Comparison of ENCODE assay signal across 3 cellular contexts in the genomic region with DNA sequence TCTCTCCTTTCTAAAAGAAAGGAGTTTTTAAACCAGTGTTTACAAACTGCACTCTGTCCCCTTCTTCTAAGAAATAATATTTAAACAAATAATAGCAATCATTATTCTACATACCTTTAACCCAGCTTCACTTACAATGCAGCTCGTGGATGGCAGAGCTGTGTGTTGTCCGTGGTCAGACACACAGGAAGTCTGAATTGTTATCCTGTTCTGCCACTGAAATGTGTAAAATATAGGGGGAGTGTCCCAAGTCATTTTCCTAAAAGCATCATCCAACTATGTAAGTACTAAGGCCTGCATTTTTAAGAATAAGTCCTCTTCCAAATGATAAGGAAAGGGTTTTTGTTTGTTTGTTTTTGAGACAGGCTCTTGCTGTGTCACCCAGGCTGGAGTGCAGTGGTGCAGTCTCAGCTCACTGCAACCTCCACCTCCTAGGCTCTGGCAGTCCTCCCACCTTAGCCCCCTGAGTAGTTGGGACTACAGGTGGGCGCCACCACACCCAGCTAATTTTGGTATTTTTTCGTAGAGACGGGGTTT.
TF ChIP-seq lines count a peak whose summit lies in the region.

No MANE protein-coding gene starts in this region.

TF ChIP-seq in SK-N-SH, 30 proteins besides CTCF, POLR2A, EP300 and RAD21:
- TF ChIP-seq GABPA (IDR thresholded peaks at IDR 0.05; ENCODE audit: low read depth) (no peak), NFIC (IDR thresholded peaks at IDR 0.05; ENCODE audit: borderline replicate concordance) (no peak), FOXM1 (IDR thresholded peaks at IDR 0.05; ENCODE audit: low read depth) (no peak), JUND (IDR thresholded peaks at IDR 0.05) (no peak)
- TF ChIP-seq, protein P1, sequence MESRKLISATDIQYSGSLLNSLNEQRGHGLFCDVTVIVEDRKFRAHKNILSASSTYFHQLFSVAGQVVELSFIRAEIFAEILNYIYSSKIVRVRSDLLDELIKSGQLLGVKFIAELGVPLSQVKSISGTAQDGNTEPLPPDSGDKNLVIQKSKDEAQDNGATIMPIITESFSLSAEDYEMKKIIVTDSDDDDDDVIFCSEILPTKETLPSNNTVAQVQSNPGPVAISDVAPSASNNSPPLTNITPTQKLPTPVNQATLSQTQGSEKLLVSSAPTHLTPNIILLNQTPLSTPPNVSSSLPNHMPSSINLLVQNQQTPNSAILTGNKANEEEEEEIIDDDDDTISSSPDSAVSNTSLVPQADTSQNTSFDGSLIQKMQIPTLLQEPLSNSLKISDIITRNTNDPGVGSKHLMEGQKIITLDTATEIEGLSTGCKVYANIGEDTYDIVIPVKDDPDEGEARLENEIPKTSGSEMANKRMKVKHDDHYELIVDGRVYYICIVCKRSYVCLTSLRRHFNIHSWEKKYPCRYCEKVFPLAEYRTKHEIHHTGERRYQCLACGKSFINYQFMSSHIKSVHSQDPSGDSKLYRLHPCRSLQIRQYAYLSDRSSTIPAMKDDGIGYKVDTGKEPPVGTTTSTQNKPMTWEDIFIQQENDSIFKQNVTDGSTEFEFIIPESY (IDR thresholded peaks at IDR 0.05; ENCODE audit: borderline replicate concordance, low read depth): no peak
- TF ChIP-seq, protein P2, sequence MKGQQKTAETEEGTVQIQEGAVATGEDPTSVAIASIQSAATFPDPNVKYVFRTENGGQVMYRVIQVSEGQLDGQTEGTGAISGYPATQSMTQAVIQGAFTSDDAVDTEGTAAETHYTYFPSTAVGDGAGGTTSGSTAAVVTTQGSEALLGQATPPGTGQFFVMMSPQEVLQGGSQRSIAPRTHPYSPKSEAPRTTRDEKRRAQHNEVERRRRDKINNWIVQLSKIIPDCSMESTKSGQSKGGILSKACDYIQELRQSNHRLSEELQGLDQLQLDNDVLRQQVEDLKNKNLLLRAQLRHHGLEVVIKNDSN (IDR thresholded peaks at IDR 0.05; ENCODE audit: borderline replicate concordance, low read depth): no peak

TF ChIP-seq in SK-N-SH treated with all-trans-retinoic acid at 6 μM for 48 hours, 23 proteins besides CTCF, POLR2A, EP300 and RAD21:
- no peak for TF ChIP-seq GLIS3 (CRISPR knock-in tag; IDR thresholded peaks at IDR 0.05)
- no peak for TF ChIP-seq ZNF8 (CRISPR knock-in tag; IDR thresholded peaks at IDR 0.05)
- TF ChIP-seq ISL1 (CRISPR knock-in tag; IDR thresholded peaks at IDR 0.05): no peak
- TF ChIP-seq TCF4 (CRISPR knock-in tag; IDR thresholded peaks at IDR 0.05; ENCODE audit: borderline replicate concordance): no peak
- no peak for TF ChIP-seq OSR1 (CRISPR knock-in tag; IDR thresholded peaks at IDR 0.05)
- TF ChIP-seq TOX (CRISPR knock-in tag; IDR thresholded peaks at IDR 0.05; ENCODE audit: borderline replicate concordance): no peak
- TF ChIP-seq, protein P3, sequence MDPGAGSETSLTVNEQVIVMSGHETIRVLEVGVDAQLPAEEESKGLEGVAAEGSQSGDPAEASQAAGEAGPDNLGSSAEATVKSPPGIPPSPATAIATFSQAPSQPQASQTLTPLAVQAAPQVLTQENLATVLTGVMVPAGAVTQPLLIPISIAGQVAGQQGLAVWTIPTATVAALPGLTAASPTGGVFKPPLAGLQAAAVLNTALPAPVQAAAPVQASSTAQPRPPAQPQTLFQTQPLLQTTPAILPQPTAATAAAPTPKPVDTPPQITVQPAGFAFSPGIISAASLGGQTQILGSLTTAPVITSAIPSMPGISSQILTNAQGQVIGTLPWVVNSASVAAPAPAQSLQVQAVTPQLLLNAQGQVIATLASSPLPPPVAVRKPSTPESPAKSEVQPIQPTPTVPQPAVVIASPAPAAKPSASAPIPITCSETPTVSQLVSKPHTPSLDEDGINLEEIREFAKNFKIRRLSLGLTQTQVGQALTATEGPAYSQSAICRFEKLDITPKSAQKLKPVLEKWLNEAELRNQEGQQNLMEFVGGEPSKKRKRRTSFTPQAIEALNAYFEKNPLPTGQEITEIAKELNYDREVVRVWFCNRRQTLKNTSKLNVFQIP (CRISPR knock-in tag; IDR thresholded peaks at IDR 0.05; ENCODE audit: borderline replicate concordance, low read depth): no peak
- no peak for TF ChIP-seq ZNF565 (CRISPR knock-in tag; conservative IDR thresholded peaks at IDR 0.05; ENCODE audit: low read depth)
- no peak for TF ChIP-seq RARB (CRISPR knock-in tag; IDR thresholded peaks at IDR 0.05)
- TF ChIP-seq, protein P4, sequence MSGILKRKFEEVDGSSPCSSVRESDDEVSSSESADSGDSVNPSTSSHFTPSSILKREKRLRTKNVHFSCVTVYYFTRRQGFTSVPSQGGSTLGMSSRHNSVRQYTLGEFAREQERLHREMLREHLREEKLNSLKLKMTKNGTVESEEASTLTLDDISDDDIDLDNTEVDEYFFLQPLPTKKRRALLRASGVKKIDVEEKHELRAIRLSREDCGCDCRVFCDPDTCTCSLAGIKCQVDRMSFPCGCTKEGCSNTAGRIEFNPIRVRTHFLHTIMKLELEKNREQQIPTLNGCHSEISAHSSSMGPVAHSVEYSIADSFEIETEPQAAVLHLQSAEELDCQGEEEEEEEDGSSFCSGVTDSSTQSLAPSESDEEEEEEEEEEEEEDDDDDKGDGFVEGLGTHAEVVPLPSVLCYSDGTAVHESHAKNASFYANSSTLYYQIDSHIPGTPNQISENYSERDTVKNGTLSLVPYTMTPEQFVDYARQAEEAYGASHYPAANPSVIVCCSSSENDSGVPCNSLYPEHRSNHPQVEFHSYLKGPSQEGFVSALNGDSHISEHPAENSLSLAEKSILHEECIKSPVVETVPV (CRISPR knock-in tag; IDR thresholded peaks at IDR 0.05): no peak
- TF ChIP-seq ARNTL (CRISPR knock-in tag; IDR thresholded peaks at IDR 0.05; ENCODE audit: borderline replicate concordance, low read depth): no peak
- TF ChIP-seq, protein P5, sequence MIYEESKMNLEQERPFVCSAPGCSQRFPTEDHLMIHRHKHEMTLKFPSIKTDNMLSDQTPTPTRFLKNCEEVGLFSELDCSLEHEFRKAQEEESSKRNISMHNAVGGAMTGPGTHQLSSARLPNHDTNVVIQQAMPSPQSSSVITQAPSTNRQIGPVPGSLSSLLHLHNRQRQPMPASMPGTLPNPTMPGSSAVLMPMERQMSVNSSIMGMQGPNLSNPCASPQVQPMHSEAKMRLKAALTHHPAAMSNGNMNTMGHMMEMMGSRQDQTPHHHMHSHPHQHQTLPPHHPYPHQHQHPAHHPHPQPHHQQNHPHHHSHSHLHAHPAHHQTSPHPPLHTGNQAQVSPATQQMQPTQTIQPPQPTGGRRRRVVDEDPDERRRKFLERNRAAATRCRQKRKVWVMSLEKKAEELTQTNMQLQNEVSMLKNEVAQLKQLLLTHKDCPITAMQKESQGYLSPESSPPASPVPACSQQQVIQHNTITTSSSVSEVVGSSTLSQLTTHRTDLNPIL (CRISPR knock-in tag; IDR thresholded peaks at IDR 0.05; ENCODE audit: low read depth): no peak
- TF ChIP-seq ZFP30 (CRISPR knock-in tag; IDR thresholded peaks at IDR 0.05): no peak
- no peak for TF ChIP-seq CSDC2 (CRISPR knock-in tag; IDR thresholded peaks at IDR 0.05)

TF ChIP-seq in endothelial cell of umbilical vein, 7 proteins besides CTCF, POLR2A, EP300 and RAD21:
- no peak for TF ChIP-seq EZH2 (IDR thresholded peaks at IDR 0.05; ENCODE audit: borderline replicate concordance, low read depth, low read length, severe bottlenecking)
- TF ChIP-seq JUN (IDR thresholded peaks at IDR 0.05; ENCODE audit: borderline replicate concordance, insufficient read depth, insufficient read length, low read depth): no peak
- TF ChIP-seq, protein P6, sequence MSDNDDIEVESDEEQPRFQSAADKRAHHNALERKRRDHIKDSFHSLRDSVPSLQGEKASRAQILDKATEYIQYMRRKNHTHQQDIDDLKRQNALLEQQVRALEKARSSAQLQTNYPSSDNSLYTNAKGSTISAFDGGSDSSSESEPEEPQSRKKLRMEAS (IDR thresholded peaks at IDR 0.05; ENCODE audit: insufficient read depth, insufficient read length): no peak
- no peak for TF ChIP-seq FOS (IDR thresholded peaks at IDR 0.05; ENCODE audit: borderline replicate concordance, insufficient read depth, low read length)
- TF ChIP-seq POLR2AphosphoS5 (IDR thresholded peaks at IDR 0.05; ENCODE audit: insufficient read depth, low read depth, low read length): no peak
- no peak for TF ChIP-seq MYC (IDR thresholded peaks at IDR 0.05; ENCODE audit: low read depth, low read length)
- TF ChIP-seq GATA2 (IDR thresholded peaks at IDR 0.05; ENCODE audit: insufficient read depth, insufficient read length, low read depth, low read length): no peak
